In the genomic region with DNA sequence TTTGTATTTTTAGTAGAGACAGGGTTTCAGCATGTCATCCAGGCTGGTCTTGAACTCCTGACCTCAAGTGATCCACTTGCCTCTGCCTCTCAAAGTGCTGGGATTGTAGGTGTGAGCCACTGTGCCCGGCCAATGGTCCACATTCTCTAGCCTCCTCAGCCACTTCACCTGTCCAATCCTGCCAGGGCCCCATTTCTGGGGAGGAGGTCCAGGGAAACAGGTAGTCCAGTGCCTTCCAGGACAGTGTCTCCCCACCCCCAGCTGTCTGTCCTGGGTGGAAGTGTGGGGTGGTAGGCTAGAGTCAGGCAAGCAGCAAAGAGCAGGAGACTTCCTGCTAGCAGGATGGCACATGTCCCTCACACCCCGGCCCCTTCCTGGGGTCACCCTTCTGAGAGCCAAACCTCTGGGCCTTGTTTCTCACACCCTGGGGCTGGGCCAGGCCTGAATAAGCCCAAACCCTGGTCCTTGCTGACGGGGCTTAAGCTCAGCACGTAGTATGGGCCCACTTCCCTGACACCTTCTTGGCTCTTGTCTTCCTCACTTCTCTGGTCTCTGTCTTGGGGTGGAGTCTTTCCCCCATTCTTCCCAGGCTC, we compare ENCODE assay signal across 1 cellular context.
TF ChIP-seq lines count a peak whose summit lies in the region.

No MANE protein-coding gene starts in this region.

TF ChIP-seq in K562, 482 proteins besides CTCF, POLR2A, EP300 and RAD21:
- TF ChIP-seq NR2F6 (CRISPR knock-in tag; IDR thresholded peaks at IDR 0.05) (no peak), NEUROD1 (IDR thresholded peaks at IDR 0.05; ENCODE audit: borderline replicate concordance, low read depth, low read length, partially characterized antibody) (no peak)
- TF ChIP-seq, protein P1, sequence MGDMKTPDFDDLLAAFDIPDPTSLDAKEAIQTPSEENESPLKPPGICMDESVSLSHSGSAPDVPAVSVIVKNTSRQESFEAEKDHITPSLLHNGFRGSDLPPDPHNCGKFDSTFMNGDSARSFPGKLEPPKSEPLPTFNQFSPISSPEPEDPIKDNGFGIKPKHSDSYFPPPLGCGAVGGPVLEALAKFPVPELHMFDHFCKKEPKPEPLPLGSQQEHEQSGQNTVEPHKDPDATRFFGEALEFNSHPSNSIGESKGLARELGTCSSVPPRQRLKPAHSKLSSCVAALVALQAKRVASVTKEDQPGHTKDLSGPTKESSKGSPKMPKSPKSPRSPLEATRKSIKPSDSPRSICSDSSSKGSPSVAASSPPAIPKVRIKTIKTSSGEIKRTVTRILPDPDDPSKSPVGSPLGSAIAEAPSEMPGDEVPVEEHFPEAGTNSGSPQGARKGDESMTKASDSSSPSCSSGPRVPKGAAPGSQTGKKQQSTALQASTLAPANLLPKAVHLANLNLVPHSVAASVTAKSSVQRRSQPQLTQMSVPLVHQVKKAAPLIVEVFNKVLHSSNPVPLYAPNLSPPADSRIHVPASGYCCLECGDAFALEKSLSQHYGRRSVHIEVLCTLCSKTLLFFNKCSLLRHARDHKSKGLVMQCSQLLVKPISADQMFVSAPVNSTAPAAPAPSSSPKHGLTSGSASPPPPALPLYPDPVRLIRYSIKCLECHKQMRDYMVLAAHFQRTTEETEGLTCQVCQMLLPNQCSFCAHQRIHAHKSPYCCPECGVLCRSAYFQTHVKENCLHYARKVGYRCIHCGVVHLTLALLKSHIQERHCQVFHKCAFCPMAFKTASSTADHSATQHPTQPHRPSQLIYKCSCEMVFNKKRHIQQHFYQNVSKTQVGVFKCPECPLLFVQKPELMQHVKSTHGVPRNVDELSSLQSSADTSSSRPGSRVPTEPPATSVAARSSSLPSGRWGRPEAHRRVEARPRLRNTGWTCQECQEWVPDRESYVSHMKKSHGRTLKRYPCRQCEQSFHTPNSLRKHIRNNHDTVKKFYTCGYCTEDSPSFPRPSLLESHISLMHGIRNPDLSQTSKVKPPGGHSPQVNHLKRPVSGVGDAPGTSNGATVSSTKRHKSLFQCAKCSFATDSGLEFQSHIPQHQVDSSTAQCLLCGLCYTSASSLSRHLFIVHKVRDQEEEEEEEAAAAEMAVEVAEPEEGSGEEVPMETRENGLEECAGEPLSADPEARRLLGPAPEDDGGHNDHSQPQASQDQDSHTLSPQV (IDR thresholded peaks at IDR 0.05): peak; percentile 3; the same call in 1 of the 2 replicates
TF ChIP-seq in K562: peak in this region for 1.
